Comparison of ENCODE assay signal across 8 cellular contexts in genomic region chr1:169106095-169106920, GRCh38. TPM values are rescaled to one million over a fixed set of nuclear protein-coding genes. Genes with fewer than 3 reads are reported as not detected.
DNase-seq lines count a peak whose midpoint lies in the region; ATAC-seq and TF ChIP-seq lines count a peak whose summit lies in the region.

Gene ATP1B1 (plus strand): TSS chr1:169106690. CDS start chr1:169106830, 140 bp downstream.

- H3K79me2 ChIP-seq in OCI-LY7 (ENCODE audit: insufficient read depth, low read depth, low read length) = peaks cover 45% of the 10 kb centered on the region

- peak within 1 kb of the TSS; percentile 91 for H3K27ac ChIP-seq in OCI-LY7 (ENCODE audit: low read depth, low read length, poor library complexity, severe bottlenecking)
- H3K27ac ChIP-seq in mucosa of rectum (ENCODE audit: low read depth in 2 of 2, low read length in 2 of 2) = peak within 1 kb of the TSS; percentile 85 to 92

- H3K9me3 ChIP-seq in OCI-LY7 (ENCODE audit: low read length) (no peaks in the 10 kb centered on the region), mucosa of rectum (ENCODE audit: control insufficient read depth in 2 of 2, low read length in 2 of 2) (no peaks in the 10 kb centered on the region)

- POLR2A ChIA-PET in OCI-LY7 (lab: Charles Lee) = interaction anchor here (0.7 kb wide), 1 partner anchor 811 kb away, joined by 3 read pairs; no protein-coding TSS in a partner anchor

- peak within 1 kb of the TSS; percentile 74 for H2AFZ ChIP-seq in OCI-LY7 (ENCODE audit: low read length)

- H3K9me2 ChIP-seq in OCI-LY7 (ENCODE audit: insufficient read depth, low read length) = no peaks in the 10 kb centered on the region

- ATAC-seq in GM21526 (IDR thresholded peaks at IDR 0.05; ENCODE audit: low FRiP score, unreplicated experiment) = peak; percentile 90

- peak; percentile 91 for DNase-seq in DMS153 (lab: John Stamatoyannopoulos, UW)
- DNase-seq in HuH-7.5 (ENCODE audit: low spot score) = peak; percentile 93
- DNase-seq in OCI-LY7 (ENCODE audit: low spot score) = peak; percentile 89
- DNase-seq in activated T-cell treated with anti-CD3 and anti-CD28 coated beads for 48 hours (ENCODE audit: low read depth) = peak; percentile 83
- no peak for DNase-seq in epithelial cell of proximal tubule (ENCODE audit: low read depth)
- DNase-seq in stimulated activated CD8-positive, alpha-beta memory T cell treated with anti-CD3 and anti-CD28 coated beads, Interleukin-4, amount 100 ng/mL, for 48 hours = peak; percentile 85

- H3K4me3 ChIP-seq in OCI-LY7 (ENCODE audit: low read depth, low read length, poor library complexity, severe bottlenecking) = peak within 1 kb of the TSS; percentile 94
- H3K4me3 ChIP-seq in epithelial cell of proximal tubule (ENCODE audit: low read depth, low read length) = peak within 1 kb of the TSS; percentile 77
- peak within 1 kb of the TSS; percentile 85 to 92 for H3K4me3 ChIP-seq in mucosa of rectum (ENCODE audit: low read length in 2 of 2)

- H3K4me1 ChIP-seq in OCI-LY7 (ENCODE audit: insufficient read depth, low read length, poor library complexity, severe bottlenecking) = peaks cover 35% of the 10 kb centered on the region
- peaks cover 46 to 60% of the 10 kb centered on the region in 2 donors for H3K4me1 ChIP-seq in mucosa of rectum (ENCODE audit: control insufficient read depth in 2 of 2, insufficient read depth in 2 of 2, low read length in 2 of 2)

- H3K27me3 ChIP-seq in mucosa of rectum (ENCODE audit: control insufficient read depth in 2 of 2, insufficient read depth in 2 of 2, low read length in 2 of 2) = no peaks in the 10 kb centered on the region

- intact Hi-C loops in OCI-LY7 (cut with micrococcal nuclease; ENCODE audit: unreplicated experiment) = loop anchor here (2.0 to 5.0 kb wide), 6 partner anchors 241 to 1426 kb away; partner anchors contain the start of genes BLZF1, GORAB, METTL18 and NME7

- H4K20me1 ChIP-seq in OCI-LY7 (ENCODE audit: insufficient read depth, low read length) = no peaks in the 10 kb centered on the region

- 0 out of 2 replicates have a peak, but pooled peaks have one; percentile 10 for TF ChIP-seq CTCF in OCI-LY7 (conservative IDR thresholded peaks at IDR 0.05; ENCODE audit: low read length)
- TF ChIP-seq CTCF in epithelial cell of proximal tubule (conservative IDR thresholded peaks at IDR 0.05; ENCODE audit: low read depth, low read length) = peak; percentile 31

- peak within 1 kb of the TSS; percentile 83 to 94 for H3K9ac ChIP-seq in mucosa of rectum (ENCODE audit: low read depth in 1 of 2, low read length in 2 of 2)

- H3K4me2 ChIP-seq in OCI-LY7 (ENCODE audit: low read length) = peak within 1 kb of the TSS; percentile 93

- no TSS peak for BruUV-seq in OCI-LY7 (replicated peaks; lab: Mats Ljungman, UMichigan)

- H3K36me3 ChIP-seq in OCI-LY7 (ENCODE audit: insufficient read depth, low read length) (peaks cover 4% of the 10 kb centered on the region), mucosa of rectum (ENCODE audit: control insufficient read depth in 2 of 2, insufficient read depth in 2 of 2, low read length in 2 of 2) (peaks cover 3 to 6% of the 10 kb centered on the region in 2 donors)

- CTCF ChIA-PET in OCI-LY7 (lab: Charles Lee; ENCODE audit: unreplicated experiment) = no interaction called here

RNA-seq across cellular contexts. Expression of gene ATP1B1, which starts in this region (rescaled TPM):
- total RNA-seq in OCI-LY7 (2014; rRNA removed; shearing (Covaris generic)) = 14.5 and 17.5 TPM in 2 replicates
- total RNA-seq in OCI-LY7 (2022) (21.5 and 22.5 TPM in 2 replicates), epithelial cell of proximal tubule (73.0 and 83.3 TPM in 2 replicates)
